Comparison of ENCODE assay signal across 1 cellular context in the genomic region with DNA sequence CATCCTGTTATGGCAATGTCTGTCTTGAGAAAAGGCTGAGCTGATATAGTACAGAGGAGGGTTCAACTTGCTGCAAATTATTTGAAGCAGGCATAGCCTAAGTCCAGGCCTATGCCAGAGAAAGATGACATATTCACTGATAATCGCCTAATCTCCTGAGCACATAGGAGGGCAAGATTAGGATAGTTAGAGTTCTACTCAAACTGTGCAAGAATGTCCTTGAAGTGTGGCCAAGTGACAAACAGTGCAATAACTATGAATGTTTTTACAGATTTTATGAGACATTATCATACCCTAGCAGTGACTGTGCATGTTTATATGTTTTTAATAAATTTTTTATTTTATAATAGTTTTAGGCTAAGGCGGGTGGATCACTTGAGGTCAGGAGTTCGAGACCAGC.
TF ChIP-seq lines count a peak whose summit lies in the region.

No MANE protein-coding gene starts in this region.

TF ChIP-seq in IMR-90, 13 proteins besides CTCF, POLR2A, EP300 and RAD21:
- TF ChIP-seq BHLHE40 (IDR thresholded peaks at IDR 0.05; ENCODE audit: low read depth, low read length) (no peak), MXI1 (IDR thresholded peaks at IDR 0.05; ENCODE audit: borderline replicate concordance, low read depth, low read length) (no peak), CHD1 (IDR thresholded peaks at IDR 0.05; ENCODE audit: low read depth, low read length) (no peak), RCOR1 (IDR thresholded peaks at IDR 0.05; ENCODE audit: insufficient replicate concordance, low read length) (no peak), MAFK (IDR thresholded peaks at IDR 0.05; ENCODE audit: low read depth, low read length) (no peak), FOS (IDR thresholded peaks at IDR 0.05; ENCODE audit: low read depth, low read length) (no peak), CEBPB (IDR thresholded peaks at IDR 0.05; ENCODE audit: low read depth, low read length) (no peak), SMC3 (IDR thresholded peaks at IDR 0.05; ENCODE audit: low read depth, low read length) (no peak), RFX5 (IDR thresholded peaks at IDR 0.05; ENCODE audit: low read depth, low read length) (no peak), NFE2L2 (IDR thresholded peaks at IDR 0.05; ENCODE audit: low read depth, low read length) (no peak), MAZ (IDR thresholded peaks at IDR 0.05; ENCODE audit: borderline replicate concordance, low read depth, low read length) (no peak)
- TF ChIP-seq, protein P1, sequence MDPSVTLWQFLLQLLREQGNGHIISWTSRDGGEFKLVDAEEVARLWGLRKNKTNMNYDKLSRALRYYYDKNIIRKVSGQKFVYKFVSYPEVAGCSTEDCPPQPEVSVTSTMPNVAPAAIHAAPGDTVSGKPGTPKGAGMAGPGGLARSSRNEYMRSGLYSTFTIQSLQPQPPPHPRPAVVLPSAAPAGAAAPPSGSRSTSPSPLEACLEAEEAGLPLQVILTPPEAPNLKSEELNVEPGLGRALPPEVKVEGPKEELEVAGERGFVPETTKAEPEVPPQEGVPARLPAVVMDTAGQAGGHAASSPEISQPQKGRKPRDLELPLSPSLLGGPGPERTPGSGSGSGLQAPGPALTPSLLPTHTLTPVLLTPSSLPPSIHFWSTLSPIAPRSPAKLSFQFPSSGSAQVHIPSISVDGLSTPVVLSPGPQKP (IDR thresholded peaks at IDR 0.05; ENCODE audit: borderline replicate concordance, low read depth, low read length): no peak
- TF ChIP-seq, protein P2, sequence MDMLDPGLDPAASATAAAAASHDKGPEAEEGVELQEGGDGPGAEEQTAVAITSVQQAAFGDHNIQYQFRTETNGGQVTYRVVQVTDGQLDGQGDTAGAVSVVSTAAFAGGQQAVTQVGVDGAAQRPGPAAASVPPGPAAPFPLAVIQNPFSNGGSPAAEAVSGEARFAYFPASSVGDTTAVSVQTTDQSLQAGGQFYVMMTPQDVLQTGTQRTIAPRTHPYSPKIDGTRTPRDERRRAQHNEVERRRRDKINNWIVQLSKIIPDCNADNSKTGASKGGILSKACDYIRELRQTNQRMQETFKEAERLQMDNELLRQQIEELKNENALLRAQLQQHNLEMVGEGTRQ (IDR thresholded peaks at IDR 0.05; ENCODE audit: low read depth, low read length): no peak
TF ChIP-seq in IMR-90: peak in this region for 0.
